Comparison of ENCODE assay signal across 17 cellular contexts in the genomic region with DNA sequence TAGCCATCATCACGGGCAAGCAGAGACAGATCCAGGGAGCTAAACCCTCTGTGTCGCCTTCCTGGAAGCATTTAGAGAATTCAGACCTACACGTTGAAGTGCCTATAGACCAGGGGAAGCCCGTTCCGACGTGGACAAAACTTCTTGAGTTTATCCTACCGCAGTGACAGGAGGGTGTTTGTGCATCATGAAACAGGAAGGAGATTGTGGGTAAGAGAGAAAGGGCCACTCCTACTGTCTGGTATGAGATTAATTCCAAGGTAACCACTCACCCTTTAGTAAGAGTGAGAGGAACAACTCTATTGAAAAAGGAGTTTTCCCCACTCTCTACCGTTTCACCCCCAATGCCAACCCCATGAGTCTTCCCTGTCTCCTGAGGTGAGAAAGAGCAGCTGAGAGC.
DNase-seq lines count a peak whose midpoint lies in the region; ATAC-seq, FAIRE-seq and TF ChIP-seq lines count a peak whose summit lies in the region.
"Had no signal": no experiment of that assay in that cellular context is flagged by ENCODE, and none has a peak within 500 bp of the region (broad histone marks: within the 10 kb centered on the region; RNA-seq: fewer than 3 reads in every experiment).

No MANE protein-coding gene starts in this region.

- FAIRE-seq in urothelium cell line (lab: Jason Lieb, UNC): peak; percentile 35
- FAIRE-seq: A204.1, GM19239 had no signal

- no peaks in the 10 kb centered on the region for H3K36me3 ChIP-seq in RWPE2 (ENCODE audit: low read depth)

- no peaks in the 10 kb centered on the region for H3K9me3 ChIP-seq in RWPE2 (ENCODE audit: severe bottlenecking)

- H3K4me1 Mint-ChIP-seq in T-cell: no peaks in the 10 kb centered on the region
- H3K4me1 Mint-ChIP-seq: B cell; CD4-positive, alpha-beta memory T cell had no signal

- no peaks in the 10 kb centered on the region for H3K36me3 Mint-ChIP-seq in T-cell
- H3K36me3 Mint-ChIP-seq: CD4-positive, alpha-beta memory T cell had no signal

- no peaks in the 10 kb centered on the region for H3K27me3 ChIP-seq in RWPE2 (ENCODE audit: insufficient read depth, poor library complexity, severe bottlenecking)

- peaks cover 21% of the 10 kb centered on the region for H3K4me1 ChIP-seq in RWPE2 (ENCODE audit: insufficient read depth, poor library complexity, severe bottlenecking)

- no peak for TF ChIP-seq CTCF in RWPE2 (IDR thresholded peaks at IDR 0.05; ENCODE audit: poor library complexity, severe bottlenecking)

- H3K9me3 Mint-ChIP-seq in T-cell: peaks cover 0 to 4% (median 0%) of the 10 kb centered on the region in 3 donors

- no peak for ATAC-seq in RWPE2 (ENCODE audit: low read depth)
- ATAC-seq in HG03097 (IDR thresholded peaks at IDR 0.05; ENCODE audit: low FRiP score, unreplicated experiment): no peak
- ATAC-seq in T-cell (replicated peaks in 1 of 4): no peak
- no peak for ATAC-seq in HG02970 (IDR thresholded peaks at IDR 0.05; ENCODE audit: low FRiP score, unreplicated experiment)

- peak overlapping the region; percentile 0 for H3K27ac ChIP-seq in RWPE2 (ENCODE audit: poor library complexity, severe bottlenecking)
- peak overlapping the region; percentile 65 for H3K27ac ChIP-seq in epithelial cell of prostate
- H3K27ac ChIP-seq: HL-60 had no signal

- no peak overlapping the region for H3K4me3 ChIP-seq in RWPE2 (ENCODE audit: severe bottlenecking)

- no peaks in the 10 kb centered on the region for H3K27me3 Mint-ChIP-seq in T-cell
- H3K27me3 Mint-ChIP-seq: B cell; CD4-positive, alpha-beta memory T cell had no signal

- no peak overlapping the region for H3K4me3 Mint-ChIP-seq in T-cell
- H3K4me3 Mint-ChIP-seq: B cell; CD4-positive, alpha-beta memory T cell; HFFc6 had no signal

- peak; percentile 35 for DNase-seq in NCI-H226
- DNase-seq in RWPE2 (ENCODE audit: low spot score): no peak
- DNase-seq in epithelial cell of prostate (ENCODE audit: low read depth, low spot score): peak; percentile 59
- DNase-seq in urothelium cell line (ENCODE audit: low spot score): no peak
- DNase-seq in T-cell: no peak
- DNase-seq: C1 segment of cervical spinal cord; CD4-positive, alpha-beta memory T cell; DND-41; GDM1; HCEC 1CT; HFFc6 had no signal

- POLR2A ChIA-PET in T-cell (lab: Charles Lee): no interaction called here

- CTCF ChIA-PET in T-cell (lab: Charles Lee): no interaction called here

- H3K27ac Mint-ChIP-seq in T-cell: no peak overlapping the region
- H3K27ac Mint-ChIP-seq: B cell, HFFc6 had no signal

Comparison
In these comparisons a context has a peak if more than half of its experiments do, and no peak if none do; other contexts are left out.
1. DNase-seq: peak in NCI-H226 (single experiment) and epithelial cell of prostate (single experiment); none in RWPE2 (single experiment), urothelium cell line (single experiment) and T-cell (0 of 34).